In genomic region chr16:89192185-89193020, GRCh38 we compare ENCODE assay signal across 8 cellular contexts. TPM values are rescaled to one million over a fixed set of nuclear protein-coding genes. Genes with fewer than 3 reads are reported as not detected.
DNase-seq lines count a peak whose midpoint lies in the region; ATAC-seq, FAIRE-seq and TF ChIP-seq lines count a peak whose summit lies in the region.
"Not testable (repeated sequence)": the region's sequence is repeated elsewhere in the genome, so short reads cannot be mapped to it uniquely, and the experiment has no call there.

No MANE protein-coding gene starts in this region.

- DNase-seq in AG08395 (ENCODE audit: low spot score) (peak; percentile 76), NCI-H2029 (lab: John Stamatoyannopoulos, UW) (peak; percentile 9), T-helper 1 cell (peak; percentile 62 to 80 (median 75)), lower lobe of right lung (peak; percentile 85)
- not testable (repeated sequence) for DNase-seq in GM18507 (ENCODE audit: extremely low spot score, insufficient read length, low read depth)
- DNase-seq in activated effector memory CD4-positive, alpha-beta T cell treated with anti-CD3 and anti-CD28 coated beads, Interleukin-2, amount 50 U/mL, for 16 hours = peak; percentile 86
- peak; percentile 59 for DNase-seq in stimulated activated CD4-positive, alpha-beta T cell treated with anti-CD3 and anti-CD28 coated beads, Interleukin-4, amount 100 ng/mL, for 24 hours

- not testable (repeated sequence) for H3K36me3 ChIP-seq in esophagus (ENCODE audit: control insufficient read depth in 2 of 2, insufficient read depth in 2 of 2, low read length in 1 of 2); lower lobe of right lung

- 5 to 11% methylated on average over 58 to 68 of the region's 68 CpGs for WGBS in esophagus, 2 donors

- not testable (repeated sequence) for H3K9me3 ChIP-seq in esophagus (ENCODE audit: control insufficient read depth in 2 of 2, insufficient read depth in 1 of 2, low read depth in 1 of 2, low read length in 1 of 2); lower lobe of right lung

- ATAC-seq in lower lobe of right lung = peak; percentile 55 to 76

- not testable (repeated sequence) for TF ChIP-seq CTCF in lower lobe of right lung (IDR thresholded peaks at IDR 0.05)

- H3K4me3 ChIP-seq in esophagus (ENCODE audit: low read depth in 1 of 2, low read length in 2 of 2) (peak overlapping the region; percentile 17 to 29), lower lobe of right lung (peak overlapping the region; percentile 56)

- H3K27me3 ChIP-seq in esophagus (ENCODE audit: control insufficient read depth in 1 of 2, insufficient read depth in 2 of 2, low read length in 2 of 2); lower lobe of right lung (ENCODE audit: low read depth): not testable (repeated sequence)

- not testable (repeated sequence) for H3K27ac ChIP-seq in esophagus (ENCODE audit: low read depth in 2 of 2, low read length in 1 of 2); lower lobe of right lung

- peak; percentile 87 for FAIRE-seq in GM18507 (lab: Jason Lieb, UNC)

- intact Hi-C loops in lower lobe of right lung (cut with DNase I) = not testable (repeated sequence)

- not testable (repeated sequence) for H3K4me1 ChIP-seq in esophagus (ENCODE audit: control insufficient read depth in 2 of 2, insufficient read depth in 2 of 2, low read length in 1 of 2); lower lobe of right lung

RNA-seq across cellular contexts. Expression of gene SLC22A31, which starts 7.9 kb away (rescaled TPM):
- polyA plus RNA-seq in esophagus = under 1 TPM; 0.14 to 0.16 TPM
- total RNA-seq in lower lobe of right lung = 132 TPM

RNA-seq across cellular contexts. Expression of gene CDH15, which starts 20.9 kb away (rescaled TPM):
- not detected for polyA plus RNA-seq in esophagus
- 0.50 TPM for total RNA-seq in lower lobe of right lung

RNA-seq across cellular contexts. Expression of gene ZNF778, which starts 25.1 kb away (rescaled TPM):
- 1 to 10 TPM; 1.4 to 2.9 TPM for polyA plus RNA-seq in esophagus
- 9.7 TPM for total RNA-seq in lower lobe of right lung
